ENCODE assay signal across 11 cellular contexts in the genomic region with DNA sequence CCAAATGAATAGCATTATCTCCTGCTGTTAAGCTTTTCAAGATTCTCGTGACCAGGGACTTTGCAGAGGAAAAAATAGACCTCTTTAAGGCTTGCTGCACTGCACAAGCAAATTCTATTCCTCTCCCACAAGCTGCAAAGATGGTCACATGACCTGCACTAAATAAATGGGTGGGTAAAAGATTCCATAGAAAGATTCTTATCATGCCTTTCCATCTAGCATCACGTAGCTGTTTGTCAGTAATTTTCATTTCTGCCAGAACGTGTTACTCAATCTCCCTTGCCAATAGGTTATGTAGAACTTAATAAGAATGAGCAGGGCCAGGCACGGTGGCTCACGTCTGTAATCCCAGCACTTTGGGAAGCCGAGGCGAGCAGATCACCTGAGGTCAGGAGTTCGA. TPM values are rescaled to one million over a fixed set of nuclear protein-coding genes. Genes with fewer than 3 reads are reported as not detected.
DNase-seq lines count a peak whose midpoint lies in the region; TF ChIP-seq lines count a peak whose summit lies in the region.
"Had no signal": no experiment of that assay in that cellular context is flagged by ENCODE, and none has a peak within 500 bp of the region (broad histone marks: within the 10 kb centered on the region; RNA-seq: fewer than 3 reads in every experiment).

No MANE protein-coding gene starts in this region.

- H3K36me3 Mint-ChIP-seq in endodermal cell (ENCODE audit: low read depth): no peaks in the 10 kb centered on the region

- TF ChIP-seq EP300 in neural cell (conservative IDR thresholded peaks at IDR 0.05; ENCODE audit: poor library complexity, severe bottlenecking) (no peak), esophagus muscularis mucosa (IDR thresholded peaks at IDR 0.05) (no peak)

- no peak overlapping the region for H3K4me2 ChIP-seq in neural cell (ENCODE audit: low read length)

- H3K79me2 ChIP-seq in neural cell (replicated peaks; ENCODE audit: insufficient read depth, low read length): no peaks in the 10 kb centered on the region

- peak; percentile 84 for DNase-seq in EH (ENCODE audit: low read depth)
- DNase-seq in NCI-H226: peak; percentile 36
- no peak for DNase-seq in endodermal cell
- no peak for DNase-seq in caudate nucleus (lab: John Stamatoyannopoulos, UW)
- no peak for DNase-seq in cerebellar nuclear complex (lab: John Stamatoyannopoulos, UW)
- no peak for DNase-seq in OCI-M1 (lab: John Stamatoyannopoulos, UW)
- DNase-seq in esophagus muscularis mucosa (ENCODE audit: extremely low spot score): no peak
- DNase-seq: activated T-cell treated with anti-CD3 and anti-CD28 coated beads, Interleukin-2, amount 50 U/mL, for 4 hours; cortex of kidney; pancreas had no signal

- H3K27me3 Mint-ChIP-seq in endodermal cell (ENCODE audit: insufficient read depth): no peaks in the 10 kb centered on the region

- no peak for TF ChIP-seq POLR2A in esophagus muscularis mucosa (IDR thresholded peaks at IDR 0.05; ENCODE audit: low read depth)

- H3K9ac ChIP-seq in endodermal cell (ENCODE audit: extremely low read depth, low read length, poor library complexity, severe bottlenecking) (no peak overlapping the region), neural cell (ENCODE audit: low read length) (no peak overlapping the region)

- H3K4me1 Mint-ChIP-seq in endodermal cell: peaks cover 18% of the 10 kb centered on the region

- H3K4me3 ChIP-seq in endodermal cell (ENCODE audit: low read length) (no peak overlapping the region), neural cell (ENCODE audit: low read length) (peak overlapping the region; percentile 13), esophagus muscularis mucosa (no peak overlapping the region)
- H3K4me3 ChIP-seq: pancreas had no signal

- H3F3A ChIP-seq in neural cell (ENCODE audit: insufficient read depth, low read length, poor library complexity, severe bottlenecking): no peaks in the 10 kb centered on the region

- no peaks in the 10 kb centered on the region for H3K36me3 ChIP-seq in endodermal cell (ENCODE audit: control insufficient read depth, insufficient read depth, low read length)
- no peaks in the 10 kb centered on the region for H3K36me3 ChIP-seq in neural cell (ENCODE audit: insufficient read depth, low read length)
- H3K36me3 ChIP-seq in esophagus muscularis mucosa: no peaks in the 10 kb centered on the region
- H3K36me3 ChIP-seq: pancreas had no signal

- 35 to 75% methylated on average over 2 to 8 of the region's 8 CpGs for WGBS in endodermal cell (ENCODE audit: insufficient coverage in 1 of 2, insufficient read length in 1 of 2), 2 experiments
- WGBS in esophagus muscularis mucosa: 38% methylated on average over 8 of the region's 8 CpGs

- H3K4me1 ChIP-seq in endodermal cell (ENCODE audit: control insufficient read depth, insufficient read depth, low read length) (peaks cover 6% of the 10 kb centered on the region), esophagus muscularis mucosa (peaks cover 0 to 16% (median 12%) of the 10 kb centered on the region in 4 donors)
- H3K4me1 ChIP-seq: pancreas had no signal

- no peaks in the 10 kb centered on the region for H4K20me1 ChIP-seq in neural cell (ENCODE audit: insufficient read depth)

- no peaks in the 10 kb centered on the region for H3K27me3 ChIP-seq in endodermal cell (ENCODE audit: control insufficient read depth, insufficient read depth, low read length, poor library complexity, severe bottlenecking)
- H3K27me3 ChIP-seq in neural cell (ENCODE audit: insufficient read depth, low read depth, low read length): no peaks in the 10 kb centered on the region
- no peaks in the 10 kb centered on the region for H3K27me3 ChIP-seq in esophagus muscularis mucosa
- H3K27me3 ChIP-seq: pancreas had no signal

- no peaks in the 10 kb centered on the region for H3K9me2 ChIP-seq in neural cell (ENCODE audit: insufficient read depth, low read length)

- peaks cover 23% of the 10 kb centered on the region for H3K9me3 Mint-ChIP-seq in endodermal cell
- H3K9me3 Mint-ChIP-seq: activated T-cell treated with anti-CD3 and anti-CD28 coated beads, Interleukin-2, amount 50 U/mL, for 4 hours had no signal

- intact Hi-C loops in esophagus muscularis mucosa (cut with DNase I): no loop called here

- no peak overlapping the region for H3K4me3 Mint-ChIP-seq in endodermal cell
- H3K4me3 Mint-ChIP-seq: activated T-cell treated with anti-CD3 and anti-CD28 coated beads, Interleukin-2, amount 50 U/mL, for 4 hours had no signal

- H3K27ac ChIP-seq in endodermal cell (ENCODE audit: low read depth, low read length) (peak overlapping the region; percentile 53), neural cell (ENCODE audit: low read length) (no peak overlapping the region), caudate nucleus (ENCODE audit: low read depth, low read length) (no peak overlapping the region), esophagus muscularis mucosa (replicated peaks in 1 of 4) (no peak overlapping the region)
- H3K27ac ChIP-seq: pancreas had no signal

- H3K9me3 ChIP-seq in endodermal cell (ENCODE audit: control insufficient read depth, low read length) (no peaks in the 10 kb centered on the region), neural cell (ENCODE audit: low read length) (no peaks in the 10 kb centered on the region), esophagus muscularis mucosa (no peaks in the 10 kb centered on the region)
- H3K9me3 ChIP-seq: pancreas had no signal

- no peak for TF ChIP-seq RAD21 in neural cell (conservative IDR thresholded peaks at IDR 0.05)

- TF ChIP-seq CTCF in endodermal cell (conservative IDR thresholded peaks at IDR 0.05) (no peak), neural cell (IDR thresholded peaks at IDR 0.05; ENCODE audit: poor library complexity, severe bottlenecking) (no peak), esophagus muscularis mucosa (IDR thresholded peaks at IDR 0.05) (no peak)

- H2AFZ ChIP-seq in neural cell (ENCODE audit: low read depth, low read length): no peak overlapping the region

- no peak overlapping the region for H3K27ac Mint-ChIP-seq in endodermal cell

TF ChIP-seq in neural cell, 6 proteins besides CTCF, POLR2A, EP300 and RAD21:
- TF ChIP-seq TAF1 (IDR thresholded peaks at IDR 0.05; ENCODE audit: low read depth): no peak

RNA-seq across cellular contexts. Expression of a gene that starts 57.9 kb away (rescaled TPM):
- total RNA-seq in endodermal cell (100 to 1,000 TPM in 1 of 2 donors, 10 to 100 TPM in 1; 88.1 to 128 TPM), esophagus muscularis mucosa (100 to 1,000 TPM in 3 of 4 donors, 10 to 100 TPM in 1; 97.3 to 142 (median 113) TPM)
- polyA plus RNA-seq in endodermal cell (2013, experiment 1 of 2): 50.6 TPM
- polyA plus RNA-seq in endodermal cell (2013, experiment 2 of 2): 48.0 TPM
- polyA plus RNA-seq in neural cell: 33.9 and 36.1 TPM in 2 replicates
- 158 and 176 TPM in 2 replicates for polyA minus RNA-seq in neural cell

Comparison
In these comparisons a context has a peak if more than half of its experiments do, and no peak if none do; other contexts are left out.
1. DNase-seq: peak in EH (single experiment) and NCI-H226 (single experiment); none in endodermal cell (single experiment), caudate nucleus (0 of 61), cerebellar nuclear complex (0 of 2), OCI-M1 (single experiment) and esophagus muscularis mucosa (single experiment).